ENCODE assay signal across 23 cellular contexts in the genomic region with DNA sequence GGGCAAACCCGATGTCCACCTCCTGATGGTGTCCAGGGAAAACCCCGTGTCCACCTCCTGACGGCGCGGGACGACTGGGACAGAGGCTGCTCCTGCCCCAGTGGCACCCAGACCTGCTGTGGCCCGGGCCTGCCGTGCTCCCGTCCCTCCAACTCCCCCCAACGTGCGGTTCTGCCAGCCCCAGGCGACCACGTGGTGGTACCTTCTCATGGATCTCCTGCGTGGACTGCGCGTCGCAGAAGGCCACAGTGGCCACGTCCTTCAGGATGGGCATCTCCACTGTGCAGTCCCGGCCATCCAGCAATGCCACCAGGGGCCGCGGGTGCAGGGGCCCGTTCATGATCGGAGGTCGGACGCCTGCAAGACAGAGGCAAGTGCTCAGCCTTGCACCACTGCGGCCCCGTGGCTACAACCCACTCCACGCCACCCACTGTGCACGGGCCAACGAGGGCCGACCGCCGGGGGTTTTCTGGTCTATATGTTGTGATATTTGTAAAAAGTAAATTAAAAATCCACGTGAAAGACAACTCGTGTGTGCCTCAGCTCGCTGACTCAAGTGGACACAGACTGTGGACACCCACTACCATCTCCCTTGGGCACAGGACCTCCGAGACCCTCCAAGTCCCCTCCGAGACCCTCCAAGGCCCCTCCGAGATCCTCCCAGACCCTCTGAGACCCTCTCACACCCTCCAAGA. TPM values are rescaled to one million over a fixed set of nuclear protein-coding genes. Genes with fewer than 3 reads are reported as not detected.
DNase-seq lines count a peak whose midpoint lies in the region; ATAC-seq and TF ChIP-seq lines count a peak whose summit lies in the region.
"Had no signal": no experiment of that assay in that cellular context is flagged by ENCODE, and none has a peak within 500 bp of the region (broad histone marks: within the 10 kb centered on the region; RNA-seq: fewer than 3 reads in every experiment).

No MANE protein-coding gene starts in this region.

- no peak for TF ChIP-seq CTCF in osteoblast (IDR thresholded peaks at IDR 0.05; ENCODE audit: extremely low read depth, low read depth, low read length)

- H3K36me3 Mint-ChIP-seq in activated naive CD8-positive, alpha-beta T cell treated with anti-CD3 and anti-CD28 coated beads, Interleukin-2, amount 10 ng/mL, durations not matched to agents 7 days and 5 days = peaks cover 15% of the 10 kb centered on the region
- H3K36me3 Mint-ChIP-seq in activated naive CD8-positive, alpha-beta T cell treated with anti-CD3 and anti-CD28 coated beads, Interleukin-2, amount 50 U/mL, for 24 hours (ENCODE audit: low read depth) = peaks cover 21% of the 10 kb centered on the region

- H4K20me1 ChIP-seq in osteoblast (ENCODE audit: insufficient read depth, low read length) = peaks cover 60% of the 10 kb centered on the region

- H3K27ac Mint-ChIP-seq in activated naive CD8-positive, alpha-beta T cell treated with anti-CD3 and anti-CD28 coated beads, Interleukin-2, amount 10 ng/mL, durations not matched to agents 7 days and 5 days = no peak overlapping the region
- no peak overlapping the region for H3K27ac Mint-ChIP-seq in activated naive CD8-positive, alpha-beta T cell treated with anti-CD3 and anti-CD28 coated beads, Interleukin-2, amount 50 U/mL, for 24 hours
- H3K27ac Mint-ChIP-seq: CD4-positive, CD25-positive, alpha-beta regulatory T cell; mesothelial cell of epicardium had no signal

- H3K4me3 Mint-ChIP-seq in activated naive CD8-positive, alpha-beta T cell treated with anti-CD3 and anti-CD28 coated beads, Interleukin-2, amount 10 ng/mL, durations not matched to agents 7 days and 5 days = no peak overlapping the region
- H3K4me3 Mint-ChIP-seq in activated naive CD8-positive, alpha-beta T cell treated with anti-CD3 and anti-CD28 coated beads, Interleukin-2, amount 50 U/mL, for 24 hours = no peak overlapping the region
- H3K4me3 Mint-ChIP-seq: activated T-cell treated with anti-CD3 and anti-CD28 coated beads, Interleukin-2, amount 50 U/mL, for 4 hours; mesothelial cell of epicardium had no signal

- peaks cover 82% of the 10 kb centered on the region for H3K79me2 ChIP-seq in osteoblast (ENCODE audit: insufficient read depth, low read length)

- intact Hi-C loops in left cardiac atrium (cut with DNase I) = no loop called here

- no peak overlapping the region for H3K27ac ChIP-seq in osteoblast (ENCODE audit: low read depth, low read length)
- H3K27ac ChIP-seq: heart right ventricle, VCaP had no signal

- peaks cover 6% of the 10 kb centered on the region for H3K4me1 Mint-ChIP-seq in activated naive CD8-positive, alpha-beta T cell treated with anti-CD3 and anti-CD28 coated beads, Interleukin-2, amount 10 ng/mL, durations not matched to agents 7 days and 5 days
- peaks cover 10% of the 10 kb centered on the region for H3K4me1 Mint-ChIP-seq in activated naive CD8-positive, alpha-beta T cell treated with anti-CD3 and anti-CD28 coated beads, Interleukin-2, amount 50 U/mL, for 24 hours

- H3K4me3 ChIP-seq in osteoblast (ENCODE audit: insufficient read depth, low read length) = no peak overlapping the region
- H3K4me3 ChIP-seq: heart right ventricle, skin epidermis had no signal

- POLR2A ChIA-PET in activated naive CD8-positive, alpha-beta T cell treated with anti-CD3 and anti-CD28 coated beads, Interleukin-2, amount 10 ng/mL, durations not matched to agents 7 days and 5 days (lab: Charles Lee) = no interaction called here

- H3K27me3 Mint-ChIP-seq in activated naive CD8-positive, alpha-beta T cell treated with anti-CD3 and anti-CD28 coated beads, Interleukin-2, amount 10 ng/mL, durations not matched to agents 7 days and 5 days = no peaks in the 10 kb centered on the region
- no peaks in the 10 kb centered on the region for H3K27me3 Mint-ChIP-seq in activated naive CD8-positive, alpha-beta T cell treated with anti-CD3 and anti-CD28 coated beads, Interleukin-2, amount 50 U/mL, for 24 hours
- H3K27me3 Mint-ChIP-seq: CD4-positive, CD25-positive, alpha-beta regulatory T cell had no signal

- no peak overlapping the region for H3K4me2 ChIP-seq in osteoblast (ENCODE audit: insufficient read depth, low read length)

- peak; percentile 25 for DNase-seq in activated naive CD8-positive, alpha-beta T cell treated with anti-CD3 and anti-CD28 coated beads, Interleukin-2, amount 10 ng/mL, durations not matched to agents 7 days and 5 days
- no peak for DNase-seq in activated naive CD8-positive, alpha-beta T cell treated with anti-CD3 and anti-CD28 coated beads, Interleukin-2, amount 50 U/mL, for 24 hours
- peak; percentile 24 for DNase-seq in left cardiac atrium
- DNase-seq in osteoblast (ENCODE audit: insufficient read length, low spot score, missing footprints) = peak; percentile 83
- DNase-seq in NCI-H2196 (lab: John Stamatoyannopoulos, UW; ENCODE audit: unreplicated experiment) = no peak
- no peak for DNase-seq in NCI-H2171 (lab: John Stamatoyannopoulos, UW)
- DNase-seq in dermis blood vessel endothelial cell = no peak
- DNase-seq in retina = no peak
- DNase-seq: activated CD4-positive, alpha-beta T cell treated with anti-CD3 and anti-CD28 coated beads, Interleukin-2, amount 50 U/mL, for 4 hours; activated T-cell treated with anti-CD3 and anti-CD28 coated beads, Interleukin-2, amount 50 U/mL, for 4 hours; caudate nucleus; CD4-positive, CD25-positive, alpha-beta regulatory T cell; DMS53; effector memory CD4-positive, alpha-beta T cell; HCEC 1CT; islet precursor cell; Kasumi-1; NCI-H2171 treated with DMSO at 0.1 percent for 48 hours; trophoblast cell had no signal

- peaks cover 56% of the 10 kb centered on the region for H3K36me3 ChIP-seq in osteoblast (ENCODE audit: insufficient read depth, low read length)

- H3K4me1 ChIP-seq in osteoblast (ENCODE audit: insufficient read depth, low read length) = no peaks in the 10 kb centered on the region

- no peaks in the 10 kb centered on the region for H3K9me3 Mint-ChIP-seq in activated naive CD8-positive, alpha-beta T cell treated with anti-CD3 and anti-CD28 coated beads, Interleukin-2, amount 10 ng/mL, durations not matched to agents 7 days and 5 days
- H3K9me3 Mint-ChIP-seq in activated naive CD8-positive, alpha-beta T cell treated with anti-CD3 and anti-CD28 coated beads, Interleukin-2, amount 50 U/mL, for 24 hours = no peaks in the 10 kb centered on the region
- H3K9me3 Mint-ChIP-seq: activated T-cell treated with anti-CD3 and anti-CD28 coated beads, Interleukin-2, amount 50 U/mL, for 4 hours; CD4-positive, CD25-positive, alpha-beta regulatory T cell; mesothelial cell of epicardium had no signal

- no peaks in the 10 kb centered on the region for H3K9me3 ChIP-seq in osteoblast (ENCODE audit: low read depth, low read length)
- H3K9me3 ChIP-seq: heart right ventricle had no signal

- ATAC-seq in activated naive CD8-positive, alpha-beta T cell treated with anti-CD3 and anti-CD28 coated beads, Interleukin-2, amount 10 ng/mL, durations not matched to agents 7 days and 5 days (ENCODE audit: low read depth) = no peak
- ATAC-seq in activated naive CD8-positive, alpha-beta T cell treated with anti-CD3 and anti-CD28 coated beads, Interleukin-2, amount 50 U/mL, for 24 hours = no peak
- no peak for ATAC-seq in left cardiac atrium
- ATAC-seq: activated T-cell treated with anti-CD3 and anti-CD28 coated beads, Interleukin-2, amount 50 U/mL, for 4 hours had no signal

- no peaks in the 10 kb centered on the region for H3K27me3 ChIP-seq in osteoblast (ENCODE audit: insufficient read depth, low read length)
- H3K27me3 ChIP-seq: heart right ventricle had no signal

- no peak overlapping the region for H2AFZ ChIP-seq in osteoblast (ENCODE audit: low read length)

RNA-seq across cellular contexts. Expression of gene CTBP1, which starts 10.8 kb away (rescaled TPM):
- 100 to 1,000 TPM; 194 to 211 TPM for total RNA-seq in activated naive CD8-positive, alpha-beta T cell treated with anti-CD3 and anti-CD28 coated beads, Interleukin-2, amount 10 ng/mL, durations not matched to agents 7 days and 5 days
- 100 to 1,000 TPM; 121 to 128 TPM for total RNA-seq in left cardiac atrium
- 246 and 262 TPM in 2 replicates for total RNA-seq in osteoblast
- 268 and 424 TPM in 2 replicates for total RNA-seq in dermis blood vessel endothelial cell

RNA-seq across cellular contexts. Expression of gene MAEA, which starts 51.6 kb away (rescaled TPM):
- 10 to 100 TPM; 73.2 to 82.9 TPM for total RNA-seq in activated naive CD8-positive, alpha-beta T cell treated with anti-CD3 and anti-CD28 coated beads, Interleukin-2, amount 10 ng/mL, durations not matched to agents 7 days and 5 days
- total RNA-seq in left cardiac atrium (10 to 100 TPM; 41.9 to 59.3 TPM), osteoblast (55.7 and 70.6 TPM in 2 replicates), dermis blood vessel endothelial cell (74.4 and 75.9 TPM in 2 replicates)

Comparison
In these comparisons a context has a peak if more than half of its experiments do, and no peak if none do; other contexts are left out.
1. DNase-seq: peak in activated naive CD8-positive, alpha-beta T cell treated with anti-CD3 and anti-CD28 coated beads, Interleukin-2, amount 10 ng/mL, durations not matched to agents 7 days and 5 days (single experiment), left cardiac atrium (single experiment) and osteoblast (single experiment); none in activated naive CD8-positive, alpha-beta T cell treated with anti-CD3 and anti-CD28 coated beads, Interleukin-2, amount 50 U/mL, for 24 hours (single experiment), NCI-H2196 (single experiment), NCI-H2171 (single experiment), dermis blood vessel endothelial cell (single experiment) and retina (single experiment).